17 cellular contexts compared by ENCODE assay signal in the genomic region with DNA sequence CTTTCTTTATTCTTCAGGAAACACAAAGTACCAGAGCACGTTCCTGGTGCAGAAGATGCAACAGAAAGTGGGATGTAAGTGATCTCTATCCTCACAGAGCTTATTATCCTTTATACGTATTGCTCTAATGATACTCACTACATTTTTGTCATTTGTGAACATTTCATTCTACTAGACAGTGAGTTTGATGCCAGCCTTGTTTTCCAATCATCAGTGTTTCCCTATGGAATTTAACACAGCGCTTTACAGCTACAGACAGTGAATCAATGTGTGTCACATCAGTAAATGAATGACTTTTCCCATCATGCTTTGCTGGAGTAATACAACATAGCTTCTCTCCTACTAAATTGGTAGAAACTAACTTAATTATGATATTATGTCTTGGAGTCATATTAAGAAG.
"Had no signal": no experiment of that assay in that cellular context is flagged by ENCODE, and none has a peak within 500 bp of the region (broad histone marks: within the 10 kb centered on the region; RNA-seq: fewer than 3 reads in every experiment).

No MANE protein-coding gene starts in this region.

- H3K36me3 ChIP-seq: stomach, suprapubic skin, thoracic aorta, thyroid gland, tibial artery, tibial nerve, transverse colon, upper lobe of left lung, upper lobe of right lung, uterus, vagina had no signal

- H3K4me3 ChIP-seq: stomach, suprapubic skin, testis, thoracic aorta, thyroid gland, tibial artery, tibial nerve, transverse colon, upper lobe of left lung, upper lobe of right lung, uterus, vagina had no signal

- H3K27ac ChIP-seq: stomach, suprapubic skin, testis, thoracic aorta, thyroid gland, tibial artery, tibial nerve, transverse colon, upper lobe of left lung, upper lobe of right lung, uterus, vagina had no signal

- ATAC-seq: stimulated activated effector memory CD8-positive, alpha-beta T cell treated with anti-CD3 and anti-CD28 coated beads, Interleukin-12 subunit alpha, Interleukin-12 subunit beta, amount 100 ng/mL, for 72 hours; stimulated activated memory B cell treated with anti-CD40 and anti-IgM and Interleukin-4, amounts not matched to agents 10 μg/mL and 1 μg/mL and 100 μg/mL, for 72 hours; stimulated activated naive B cell treated with anti-CD40 and anti-IgM and Interleukin-4, amounts not matched to agents 10 μg/mL and 1 μg/mL and 100 μg/mL, for 72 hours; stimulated activated naive CD8-positive, alpha-beta T cell treated with anti-CD3 and anti-CD28 coated beads, Interleukin-15, amount 100 ng/mL, for 72 hours; stimulated activated naive CD8-positive, alpha-beta T cell treated with anti-CD3 and anti-CD28 coated beads, Interleukin-15, Interleukin-2, amounts not matched to agents 100 U/mL and 50 U/mL, for 24 hours; upper lobe of right lung had no signal

- H3K9me3 ChIP-seq: suprapubic skin, testis, thoracic aorta, thyroid gland, tibial nerve, upper lobe of left lung, upper lobe of right lung, uterus, vagina had no signal

- H3K27me3 ChIP-seq: stomach, suprapubic skin, testis, thyroid gland, tibial artery, tibial nerve, transverse colon, upper lobe of left lung, upper lobe of right lung, uterus, vagina had no signal
